ENCODE assay signal across 22 cellular contexts in genomic region chr2:221503965-221504364, GRCh38.
"Had no signal": no experiment of that assay in that cellular context is flagged by ENCODE, and none has a peak within 500 bp of the region (broad histone marks: within the 10 kb centered on the region; RNA-seq: fewer than 3 reads in every experiment).

No MANE protein-coding gene starts in this region.

- DNase-seq: activated CD4-positive, alpha-beta memory T cell treated with anti-CD3 and anti-CD28 coated beads, Interleukin-2, amount 10 ng/mL, durations not matched to agents 7 days and 5 days; activated CD4-positive, alpha-beta T cell treated with anti-CD3 and anti-CD28 coated beads for 1 hour; activated CD4-positive, alpha-beta T cell treated with anti-CD3 and anti-CD28 coated beads, Interleukin-2, amount 50 U/mL, for 1 hour; activated naive CD4-positive, alpha-beta T cell; activated T-cell treated with anti-CD3 and anti-CD28 coated beads for 4 hours; activated T-cell treated with anti-CD3 and anti-CD28 coated beads, Interleukin-2, amount 50 U/mL, for 72 hours; aorta; Kasumi-1; KBM-7; NCI-H1048; NCI-H146; NCI-H187 treated with DMSO at 0.1 percent for 48 hours; NCI-H2081 treated with DMSO at 0.1 percent for 48 hours; NCI-H446; NCI-H524; PC-3; SHP77 had no signal

- H3K27ac Mint-ChIP-seq: activated CD4-positive, alpha-beta memory T cell treated with anti-CD3 and anti-CD28 coated beads, Interleukin-2, amount 10 ng/mL, durations not matched to agents 7 days and 5 days; activated naive CD4-positive, alpha-beta T cell treated with anti-CD3 and anti-CD28 coated beads, Interleukin-2, amount 50 U/mL, for 24 hours; activated T-cell treated with anti-CD3 and anti-CD28 coated beads, Interleukin-2, amount 50 U/mL, for 72 hours; T-helper 1 cell treated with Interleukin-12 subunit alpha and Interleukin-12 subunit beta and Interleukin-4 antibody, amounts not matched to agents 30 μg/mL and 1 μg/mL, for 36 hours had no signal

- H3K4me3 ChIP-seq: breast epithelium, SJSA1 had no signal

- H3K4me1 ChIP-seq: breast epithelium, SJSA1 had no signal

- H3K27ac ChIP-seq: breast epithelium, SJSA1 had no signal

- H3K36me3 ChIP-seq: breast epithelium, SJSA1 had no signal

- ATAC-seq: activated T-cell treated with anti-CD3 and anti-CD28 coated beads, Interleukin-2, amount 50 U/mL, for 72 hours; PC-3; SK-N-SH treated with all-trans-retinoic acid at 6 μM for 48 hours had no signal

- H3K4me3 Mint-ChIP-seq: activated CD4-positive, alpha-beta memory T cell treated with anti-CD3 and anti-CD28 coated beads, Interleukin-2, amount 10 ng/mL, durations not matched to agents 7 days and 5 days; activated naive CD4-positive, alpha-beta T cell treated with anti-CD3 and anti-CD28 coated beads, Interleukin-2, amount 50 U/mL, for 24 hours; T-helper 1 cell treated with Interleukin-12 subunit alpha and Interleukin-12 subunit beta and Interleukin-4 antibody, amounts not matched to agents 30 μg/mL and 1 μg/mL, for 36 hours had no signal

- H3K27me3 ChIP-seq: breast epithelium, SJSA1 had no signal

- H3K9me3 ChIP-seq: breast epithelium, SJSA1 had no signal

- H3K36me3 Mint-ChIP-seq: activated naive CD4-positive, alpha-beta T cell treated with anti-CD3 and anti-CD28 coated beads, Interleukin-2, amount 50 U/mL, for 24 hours had no signal

- H3K27me3 Mint-ChIP-seq: activated CD4-positive, alpha-beta memory T cell treated with anti-CD3 and anti-CD28 coated beads, Interleukin-2, amount 10 ng/mL, durations not matched to agents 7 days and 5 days; activated naive CD4-positive, alpha-beta T cell treated with anti-CD3 and anti-CD28 coated beads, Interleukin-2, amount 50 U/mL, for 24 hours had no signal

- H3K9me3 Mint-ChIP-seq: activated CD4-positive, alpha-beta memory T cell treated with anti-CD3 and anti-CD28 coated beads, Interleukin-2, amount 10 ng/mL, durations not matched to agents 7 days and 5 days; activated naive CD4-positive, alpha-beta T cell treated with anti-CD3 and anti-CD28 coated beads, Interleukin-2, amount 50 U/mL, for 24 hours; activated T-cell treated with anti-CD3 and anti-CD28 coated beads, Interleukin-2, amount 50 U/mL, for 72 hours; T-helper 1 cell treated with Interleukin-12 subunit alpha and Interleukin-12 subunit beta and Interleukin-4 antibody, amounts not matched to agents 30 μg/mL and 1 μg/mL, for 36 hours had no signal
